Comparison of ENCODE assay signal across 8 cellular contexts in the genomic region with DNA sequence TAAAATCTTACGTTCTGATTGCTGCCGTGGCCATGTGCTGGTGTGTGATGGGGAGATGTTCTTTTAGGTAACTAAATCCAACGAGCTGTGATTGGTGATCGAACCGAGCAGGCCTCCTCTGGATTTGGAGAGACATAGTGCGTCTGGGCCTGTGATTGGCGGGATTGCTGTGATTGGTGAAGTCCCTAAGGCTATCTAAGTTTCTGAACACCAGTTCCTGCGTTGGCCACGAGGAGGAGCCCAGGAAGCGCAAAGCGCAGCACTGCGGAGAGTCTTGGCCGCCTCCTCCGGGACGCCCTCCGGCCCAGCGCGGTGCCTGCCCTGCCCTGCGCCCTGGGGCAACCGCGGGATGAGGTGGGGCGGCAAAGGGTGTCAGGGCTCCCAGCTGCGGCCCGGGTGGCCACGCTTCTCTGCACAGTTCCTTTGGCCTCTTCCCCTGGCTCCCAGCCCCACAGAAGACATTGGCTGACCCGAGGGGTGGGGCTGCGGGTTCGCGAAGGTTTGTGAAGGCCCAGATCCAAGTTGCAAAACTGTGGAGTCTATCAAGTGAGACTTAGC. TPM values are rescaled to one million over a fixed set of nuclear protein-coding genes. Genes with fewer than 3 reads are reported as not detected.
DNase-seq lines count a peak whose midpoint lies in the region; ATAC-seq lines count a peak whose summit lies in the region.

No MANE protein-coding gene starts in this region.

- DNase-seq in DMS53 treated with DMSO at 0.1 percent for 48 hours (lab: John Stamatoyannopoulos, UW; ENCODE audit: unreplicated experiment) (peak; percentile 37), NCI-H748 treated with DMSO at 0.1 percent for 48 hours (lab: John Stamatoyannopoulos, UW) (peak; percentile 20), memory B cell (ENCODE audit: low spot score in 2 of 2) (peak; percentile 49 to 54)
- peak; percentile 84 for DNase-seq in activated CD4-positive, alpha-beta memory T cell treated with anti-CD3 and anti-CD28 coated beads for 36 hours
- DNase-seq in effector memory CD4-positive, alpha-beta T cell: peak; percentile 8 to 29 (median 11)
- DNase-seq in stimulated activated CD8-positive, alpha-beta memory T cell treated with anti-CD3 and anti-CD28 coated beads, Interleukin-15, amount 100 ng/mL, for 48 hours (ENCODE audit: low read depth in 2 of 2): peak; percentile 50 to 62

- POLR2A ChIA-PET in activated CD4-positive, alpha-beta memory T cell treated with anti-CD3 and anti-CD28 coated beads for 36 hours (lab: Charles Lee): no interaction called here

- H3K4me1 Mint-ChIP-seq in activated CD4-positive, alpha-beta memory T cell treated with anti-CD3 and anti-CD28 coated beads for 36 hours (ENCODE audit: low read depth): peaks cover 2% of the 10 kb centered on the region
- peaks cover 5% of the 10 kb centered on the region for H3K4me1 Mint-ChIP-seq in memory B cell

- H3K36me3 Mint-ChIP-seq in activated CD4-positive, alpha-beta memory T cell treated with anti-CD3 and anti-CD28 coated beads for 36 hours: no peaks in the 10 kb centered on the region
- no peaks in the 10 kb centered on the region for H3K36me3 Mint-ChIP-seq in memory B cell

- H3K36me3 ChIP-seq in effector memory CD4-positive, alpha-beta T cell (ENCODE audit: control insufficient read depth, insufficient read depth, low read length): no peaks in the 10 kb centered on the region

- ATAC-seq in HG02981 (IDR thresholded peaks at IDR 0.05; ENCODE audit: unreplicated experiment): peak; percentile 64
- peak; percentile 77 for ATAC-seq in memory B cell (ENCODE audit: low read depth)
- no peak for ATAC-seq in GM18520 (IDR thresholded peaks at IDR 0.05; ENCODE audit: unreplicated experiment)

- no peaks in the 10 kb centered on the region for H3K9me3 ChIP-seq in effector memory CD4-positive, alpha-beta T cell (ENCODE audit: control insufficient read depth, low read length)

- no peaks in the 10 kb centered on the region for H3K27me3 ChIP-seq in effector memory CD4-positive, alpha-beta T cell (replicated peaks; ENCODE audit: control insufficient read depth, insufficient read depth, low read length, poor library complexity, severe bottlenecking)

- no peaks in the 10 kb centered on the region for H3K9me3 Mint-ChIP-seq in activated CD4-positive, alpha-beta memory T cell treated with anti-CD3 and anti-CD28 coated beads for 36 hours
- no peaks in the 10 kb centered on the region for H3K9me3 Mint-ChIP-seq in memory B cell

- no peak overlapping the region for H3K27ac Mint-ChIP-seq in activated CD4-positive, alpha-beta memory T cell treated with anti-CD3 and anti-CD28 coated beads for 36 hours
- no peak overlapping the region for H3K27ac Mint-ChIP-seq in memory B cell

- H3K4me1 ChIP-seq in effector memory CD4-positive, alpha-beta T cell (ENCODE audit: control insufficient read depth, insufficient read depth, low read length, poor library complexity, severe bottlenecking): no peaks in the 10 kb centered on the region

- peaks cover 14% of the 10 kb centered on the region for H3K27me3 Mint-ChIP-seq in activated CD4-positive, alpha-beta memory T cell treated with anti-CD3 and anti-CD28 coated beads for 36 hours
- peaks cover 14% of the 10 kb centered on the region for H3K27me3 Mint-ChIP-seq in memory B cell

- intact Hi-C loops in activated CD4-positive, alpha-beta memory T cell treated with anti-CD3 and anti-CD28 coated beads for 36 hours (cut with micrococcal nuclease): loop anchor here (1.0 to 5.0 kb wide), 4 partner anchors 72 to 344 kb away; partner anchors contain the start of gene FITM2

- no peak overlapping the region for H3K4me3 ChIP-seq in effector memory CD4-positive, alpha-beta T cell (ENCODE audit: insufficient read depth, low read depth, low read length, poor library complexity, severe bottlenecking)

- no peak overlapping the region for H3K27ac ChIP-seq in effector memory CD4-positive, alpha-beta T cell (ENCODE audit: insufficient read depth, low read length, poor library complexity, severe bottlenecking)

- no peak overlapping the region for H3K4me3 Mint-ChIP-seq in activated CD4-positive, alpha-beta memory T cell treated with anti-CD3 and anti-CD28 coated beads for 36 hours
- no peak overlapping the region for H3K4me3 Mint-ChIP-seq in memory B cell

- CTCF ChIA-PET in activated CD4-positive, alpha-beta memory T cell treated with anti-CD3 and anti-CD28 coated beads for 36 hours (lab: Charles Lee): interaction anchor here (0.6 to 2.9 kb wide), 12 partner anchors 10 to 469 kb away, joined by 3 to 48 read pairs (median 3); partner anchors contain the start of gene SERINC3

RNA-seq across cellular contexts. Expression of gene HNF4A, which starts 33.0 kb away (rescaled TPM):
- total RNA-seq in activated CD4-positive, alpha-beta memory T cell treated with anti-CD3 and anti-CD28 coated beads for 36 hours: not detected

RNA-seq across cellular contexts. Expression of gene R3HDML, which starts 51.7 kb away (rescaled TPM):
- not detected for total RNA-seq in activated CD4-positive, alpha-beta memory T cell treated with anti-CD3 and anti-CD28 coated beads for 36 hours

Comparison
In these comparisons a context has a peak if more than half of its experiments do, and no peak if none do; other contexts are left out.
1. DNase-seq: peak in every context shown above with its lines; median percentile 84 in activated CD4-positive, alpha-beta memory T cell treated with anti-CD3 and anti-CD28 coated beads for 36 hours; 56 in stimulated activated CD8-positive, alpha-beta memory T cell treated with anti-CD3 and anti-CD28 coated beads, Interleukin-15, amount 100 ng/mL, for 48 hours; 52 in memory B cell; 37 in DMS53 treated with DMSO at 0.1 percent for 48 hours; 20 in NCI-H748 treated with DMSO at 0.1 percent for 48 hours; 11 in effector memory CD4-positive, alpha-beta T cell.